ENCODE assay signal across 8 cellular contexts in genomic region chr16:88759245-88759975, GRCh38. TPM values are rescaled to one million over a fixed set of nuclear protein-coding genes. Genes with fewer than 3 reads are reported as not detected.
DNase-seq lines count a peak whose midpoint lies in the region; ATAC-seq and TF ChIP-seq lines count a peak whose summit lies in the region.
"Had no signal": no experiment of that assay in that cellular context is flagged by ENCODE, and none has a peak within 500 bp of the region (broad histone marks: within the 10 kb centered on the region; RNA-seq: fewer than 3 reads in every experiment).

No MANE protein-coding gene starts in this region.

- H3K36me3 ChIP-seq in cardiac muscle cell = no peaks in the 10 kb centered on the region
- H3K36me3 ChIP-seq in right atrium auricular region = no peaks in the 10 kb centered on the region
- no peaks in the 10 kb centered on the region for H3K36me3 ChIP-seq in uterus

- peak; percentile 60 to 73 for TF ChIP-seq POLR2A in uterus (IDR thresholded peaks at IDR 0.05)

- H3K27ac ChIP-seq in cardiac muscle cell = peak overlapping the region; percentile 99
- H3K27ac ChIP-seq in right atrium auricular region = no peak overlapping the region
- H3K27ac ChIP-seq in right cardiac atrium (ENCODE audit: low read length) = no peak overlapping the region
- peak overlapping the region; percentile 80 to 96 for H3K27ac ChIP-seq in uterus
- H3K27ac ChIP-seq: heart right ventricle had no signal

- TF ChIP-seq CTCF in cardiac muscle cell (IDR thresholded peaks at IDR 0.05; ENCODE audit: low read depth, low read length) (no peak), right atrium auricular region (IDR thresholded peaks at IDR 0.05) (no peak), uterus (IDR thresholded peaks at IDR 0.05) (peak in 1 of 4 experiments; percentile 11)

- intact Hi-C loops in right cardiac atrium (cut with DNase I) = no loop called here
- intact Hi-C loops in uterus (cut with DNase I; ENCODE audit: low total_unique reads) = no loop called here

- H3K9me3 ChIP-seq in cardiac muscle cell (ENCODE audit: low read depth) = no peaks in the 10 kb centered on the region
- no peaks in the 10 kb centered on the region for H3K9me3 ChIP-seq in right atrium auricular region
- H3K9me3 ChIP-seq in right cardiac atrium (ENCODE audit: control insufficient read depth, low read length) = no peaks in the 10 kb centered on the region
- no peaks in the 10 kb centered on the region for H3K9me3 ChIP-seq in uterus

- WGBS in right cardiac atrium = 53% methylated on average over 26 of the region's 26 CpGs

- H3K4me3 ChIP-seq in cardiac muscle cell = no peak overlapping the region
- H3K4me3 ChIP-seq in right atrium auricular region = no peak overlapping the region
- no peak overlapping the region for H3K4me3 ChIP-seq in right cardiac atrium (ENCODE audit: low read length)
- peak overlapping the region; percentile 7 to 27 for H3K4me3 ChIP-seq in uterus
- H3K4me3 ChIP-seq: heart right ventricle had no signal

- ATAC-seq in right cardiac atrium (peak; percentile 38 to 62), GM21717 (IDR thresholded peaks at IDR 0.05; ENCODE audit: unreplicated experiment) (no peak)

- peaks cover 37% of the 10 kb centered on the region for H3K4me1 ChIP-seq in cardiac muscle cell (ENCODE audit: low read depth)
- peaks cover 0 to 23% of the 10 kb centered on the region in 2 donors for H3K4me1 ChIP-seq in right atrium auricular region
- H3K4me1 ChIP-seq in right cardiac atrium (ENCODE audit: control insufficient read depth, insufficient read depth, low read length) = no peaks in the 10 kb centered on the region
- peaks cover 0 to 6% of the 10 kb centered on the region in 2 donors for H3K4me1 ChIP-seq in uterus

- no peaks in the 10 kb centered on the region for H3K27me3 ChIP-seq in cardiac muscle cell
- H3K27me3 ChIP-seq in right atrium auricular region = no peaks in the 10 kb centered on the region
- no peaks in the 10 kb centered on the region for H3K27me3 ChIP-seq in right cardiac atrium (ENCODE audit: control insufficient read depth, insufficient read depth)
- H3K27me3 ChIP-seq in uterus = no peaks in the 10 kb centered on the region
- H3K27me3 ChIP-seq: heart right ventricle had no signal

- DNase-seq in cardiac muscle cell (ENCODE audit: low read depth in 1 of 2, low spot score in 1 of 2) (peak; percentile 40 to 95), right atrium auricular region (ENCODE audit: low spot score) (no peak), right cardiac atrium (peak in 1 of 3 donors; percentile 81), uterus (peak; percentile 65 to 84), NCI-H1105 (lab: John Stamatoyannopoulos, UW) (no peak)
- DNase-seq: heart right ventricle, NCI-H1436 treated with DMSO at 0.1 percent for 48 hours had no signal

RNA-seq across cellular contexts. Expression of gene PIEZO1, which starts 25.6 kb away (rescaled TPM):
- total RNA-seq in cardiac muscle cell (54.5 and 121 TPM in 2 replicates), right atrium auricular region (10 to 100 TPM; 37.7 to 73.2 TPM), right cardiac atrium (10 to 100 TPM; 21.7 to 45.6 (median 29.8) TPM), uterus (100 to 1,000 TPM in 2 of 4 donors, 10 to 100 TPM in 2; 62.3 to 161 (median 123) TPM)
- polyA plus RNA-seq in cardiac muscle cell (32.7 and 49.2 TPM in 2 replicates), right cardiac atrium (37.3 TPM)

RNA-seq across cellular contexts. Expression of gene CDT1, which starts 44.2 kb away (rescaled TPM):
- total RNA-seq in cardiac muscle cell (24.5 and 29.6 TPM in 2 replicates), right atrium auricular region (1 to 10 TPM in 1 of 2 donors, under 1 TPM in 1; 0.39 to 1.3 TPM), right cardiac atrium (1 to 10 TPM in 2 of 4 donors, under 1 TPM in 2; 0.57 to 3.1 (median 1.1) TPM), uterus (1 to 10 TPM in 1 of 4 donors, under 1 TPM in 1, not detected in 2; 0.34 to 6.6 TPM)
- polyA plus RNA-seq in cardiac muscle cell (15.9 and 17.9 TPM in 2 replicates), right cardiac atrium (0.27 TPM)

RNA-seq across cellular contexts. Expression of gene APRT, which starts 52.3 kb away (rescaled TPM):
- total RNA-seq in cardiac muscle cell (123 and 140 TPM in 2 replicates), right atrium auricular region (10 to 100 TPM; 50.6 to 90.4 TPM), right cardiac atrium (10 to 100 TPM; 40.8 to 65.8 (median 50.7) TPM), uterus (10 to 100 TPM; 32.5 to 82.2 (median 56.3) TPM)
- polyA plus RNA-seq in cardiac muscle cell (169 and 193 TPM in 2 replicates), right cardiac atrium (82.0 TPM)

RNA-seq across cellular contexts. Expression of gene CTU2, which starts 53.1 kb away (rescaled TPM):
- total RNA-seq in cardiac muscle cell = 9.3 and 10.8 TPM in 2 replicates
- 9.2 and 13.8 TPM in 2 replicates for polyA plus RNA-seq in cardiac muscle cell
- 1 to 10 TPM; 7.1 to 8.2 TPM for total RNA-seq in right atrium auricular region
- total RNA-seq in right cardiac atrium = 10 to 100 TPM; 11.1 to 16.3 (median 12.4) TPM
- polyA plus RNA-seq in right cardiac atrium = 11.4 TPM
- total RNA-seq in uterus = 10 to 100 TPM in 3 of 4 donors, under 1 TPM in 1; 0.88 to 20.3 (median 14.6) TPM

RNA-seq across cellular contexts. Expression of gene RNF166, which starts 53.2 kb away (rescaled TPM):
- 30.0 and 33.5 TPM in 2 replicates for total RNA-seq in cardiac muscle cell
- 23.2 and 34.2 TPM in 2 replicates for polyA plus RNA-seq in cardiac muscle cell
- total RNA-seq in right atrium auricular region = 10 to 100 TPM; 16.9 to 19.4 TPM
- total RNA-seq in right cardiac atrium = 10 to 100 TPM; 15.0 to 23.8 (median 19.2) TPM
- 18.4 TPM for polyA plus RNA-seq in right cardiac atrium
- total RNA-seq in uterus = 10 to 100 TPM; 14.2 to 33.2 (median 20.0) TPM

Comparison
In these comparisons a context has a peak if more than half of its experiments do, and no peak if none do; other contexts are left out.
1. DNase-seq: peak in cardiac muscle cell (2 of 2) and uterus (2 of 2); none in right atrium auricular region (single experiment) and NCI-H1105 (single experiment).
2. H3K27ac ChIP-seq: peak in cardiac muscle cell (single experiment) and uterus (2 of 2); none in right atrium auricular region (0 of 2) and right cardiac atrium (single experiment).
3. H3K4me3 ChIP-seq: peak in uterus (2 of 2); none in cardiac muscle cell (single experiment), right atrium auricular region (0 of 2) and right cardiac atrium (single experiment).